Comparison of ENCODE assay signal across 8 cellular contexts in the genomic region with DNA sequence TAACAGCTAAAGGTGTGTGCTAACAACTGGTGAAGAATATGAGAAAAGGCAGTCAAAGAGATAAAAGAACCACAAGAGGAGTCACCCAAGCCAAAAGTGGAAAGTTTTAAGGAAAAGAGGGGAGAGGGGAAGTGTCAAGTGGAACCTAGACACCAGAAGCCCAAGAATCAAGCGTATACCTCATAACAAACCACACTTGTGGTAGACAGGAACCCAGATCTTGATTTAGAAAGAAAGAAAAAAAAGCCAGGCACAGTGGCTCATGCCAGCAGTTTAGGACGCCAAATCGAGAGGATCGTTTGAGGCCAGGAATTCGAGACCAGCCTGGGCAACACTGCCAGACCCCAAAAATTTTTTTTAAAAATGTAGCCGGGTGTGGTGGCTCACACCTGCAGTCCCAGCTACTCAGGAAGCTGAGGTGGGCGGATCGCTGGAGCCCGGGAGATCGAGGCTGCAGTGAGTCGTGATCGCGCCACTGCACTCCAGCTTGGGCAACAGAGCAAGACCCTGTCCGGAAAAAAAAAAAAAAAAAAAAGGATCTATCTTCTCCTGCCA. TPM values are rescaled to one million over a fixed set of nuclear protein-coding genes. Genes with fewer than 3 reads are reported as not detected.
DNase-seq lines count a peak whose midpoint lies in the region; ATAC-seq and TF ChIP-seq lines count a peak whose summit lies in the region.

No MANE protein-coding gene starts in this region.

- H3K4me3 Mint-ChIP-seq in endodermal cell = peak overlapping the region; percentile 90

- ATAC-seq in GM19438 (IDR thresholded peaks at IDR 0.05; ENCODE audit: low read depth, unreplicated experiment) (peak; percentile 17), Panc1 (no peak), GM21360 (IDR thresholded peaks at IDR 0.05; ENCODE audit: unreplicated experiment) (no peak), GM18520 (IDR thresholded peaks at IDR 0.05; ENCODE audit: unreplicated experiment) (no peak)

- DNase-seq in Panc1 (ENCODE audit: low read depth, low spot score) (no peak), endodermal cell (no peak), trophoblast cell (no peak), middle frontal gyrus (ENCODE audit: extremely low spot score, low spot score) (no peak), COLO829 (ENCODE audit: low spot score) (no peak)

- no peaks in the 10 kb centered on the region for H3K9me3 Mint-ChIP-seq in endodermal cell

- H3K36me3 Mint-ChIP-seq in endodermal cell (ENCODE audit: low read depth) = peaks cover 16% of the 10 kb centered on the region

- peaks cover 20% of the 10 kb centered on the region for H3K79me2 ChIP-seq in trophoblast cell (ENCODE audit: control insufficient read depth, insufficient read depth, low read length, poor library complexity)

- H4K8ac ChIP-seq in trophoblast cell (ENCODE audit: low read depth, low read length) = no peak overlapping the region

- no peaks in the 10 kb centered on the region for H3K27me3 Mint-ChIP-seq in endodermal cell (ENCODE audit: insufficient read depth)

- peak overlapping the region; percentile 77 for H2AFZ ChIP-seq in trophoblast cell (ENCODE audit: insufficient read depth, low read length, poor library complexity)

- H3K9ac ChIP-seq in endodermal cell (ENCODE audit: extremely low read depth, low read length, poor library complexity, severe bottlenecking) (peak overlapping the region; percentile 87), trophoblast cell (ENCODE audit: low read length) (peak overlapping the region; percentile 75)

- H3K4ac ChIP-seq in trophoblast cell (ENCODE audit: low read depth, low read length) = peak overlapping the region; percentile 82

- no peak overlapping the region for H4K12ac ChIP-seq in trophoblast cell (ENCODE audit: low read depth, low read length)

- no peak overlapping the region for H3K18ac ChIP-seq in trophoblast cell (ENCODE audit: low read length)

- no peak overlapping the region for H2BK5ac ChIP-seq in trophoblast cell (ENCODE audit: low read depth, low read length, poor library complexity)

- H3K79me1 ChIP-seq in trophoblast cell (ENCODE audit: low read length) = peaks cover 6% of the 10 kb centered on the region

- no peaks in the 10 kb centered on the region for H3K9me3 ChIP-seq in Panc1 (ENCODE audit: control insufficient read depth, insufficient read depth, low read depth, low read length)
- H3K9me3 ChIP-seq in endodermal cell (ENCODE audit: control insufficient read depth, low read length) = no peaks in the 10 kb centered on the region
- no peaks in the 10 kb centered on the region for H3K9me3 ChIP-seq in trophoblast cell (ENCODE audit: insufficient read depth, low read depth, low read length)

- in situ Hi-C loops in Panc1 (cut with HindIII; ENCODE audit: low pct_unique_long_range_greater_than_20kb, low sequenced_read_pairs) = no loop called here

- TF ChIP-seq CTCF in Panc1 (IDR thresholded peaks at IDR 0.05) (no peak), endodermal cell (conservative IDR thresholded peaks at IDR 0.05) (no peak)

- peak overlapping the region; percentile 86 for H3K27ac ChIP-seq in Panc1 (ENCODE audit: low read length)
- no peak overlapping the region for H3K27ac ChIP-seq in endodermal cell (ENCODE audit: low read depth, low read length)
- H3K27ac ChIP-seq in trophoblast cell (ENCODE audit: low read depth, low read length) = no peak overlapping the region

- no peak overlapping the region for H2BK12ac ChIP-seq in trophoblast cell (ENCODE audit: low read length)

- H3K27me3 ChIP-seq in Panc1 (ENCODE audit: control insufficient read depth, insufficient read depth, low read length) = no peaks in the 10 kb centered on the region
- H3K27me3 ChIP-seq in endodermal cell (ENCODE audit: control insufficient read depth, insufficient read depth, low read length, poor library complexity, severe bottlenecking) = no peaks in the 10 kb centered on the region
- no peaks in the 10 kb centered on the region for H3K27me3 ChIP-seq in trophoblast cell (ENCODE audit: insufficient read depth, low read length)

- H3K27ac Mint-ChIP-seq in endodermal cell = peak overlapping the region; percentile 97

- H3K23ac ChIP-seq in trophoblast cell (ENCODE audit: low read length) = no peak overlapping the region

- peak overlapping the region; percentile 79 to 88 for H3K4me3 ChIP-seq in Panc1 (ENCODE audit: low read depth in 2 of 2, low read length in 2 of 2)
- peak overlapping the region; percentile 97 for H3K4me3 ChIP-seq in endodermal cell (ENCODE audit: low read length)
- peak overlapping the region; percentile 96 for H3K4me3 ChIP-seq in trophoblast cell (ENCODE audit: low read depth, low read length)

- no TSS peak for BruUV-seq in Panc1 (replicated peaks; lab: Mats Ljungman, UMichigan)

- no peak overlapping the region for H4K91ac ChIP-seq in trophoblast cell (ENCODE audit: low read depth, low read length)

- H3K4me1 ChIP-seq in Panc1 (ENCODE audit: control insufficient read depth, insufficient read depth, low read length) (peaks cover 13% of the 10 kb centered on the region), endodermal cell (ENCODE audit: control insufficient read depth, insufficient read depth, low read length) (no peaks in the 10 kb centered on the region), trophoblast cell (ENCODE audit: control insufficient read depth in 1 of 2, insufficient read depth in 2 of 2, low read length in 2 of 2) (peaks cover 7 to 12% of the 10 kb centered on the region in 2 experiments)

- intact Hi-C loops in Panc1 (cut with micrococcal nuclease; ENCODE audit: unreplicated experiment) = no loop called here

- peak overlapping the region; percentile 76 for H3K4me2 ChIP-seq in trophoblast cell (ENCODE audit: low read length)

- H2AK5ac ChIP-seq in trophoblast cell (ENCODE audit: low read length) = no peak overlapping the region

- WGBS in endodermal cell (ENCODE audit: insufficient coverage in 1 of 2, insufficient read length in 1 of 2), 2 experiments = 56 to 71% methylated on average over 10 to 13 of the region's 14 CpGs
- no CpG with 5 or more reads among the region's 14 CpGs for WGBS in trophoblast cell (ENCODE audit: extremely low coverage, insufficient coverage, insufficient read length)

- H3K14ac ChIP-seq in trophoblast cell (ENCODE audit: low read length) = peak overlapping the region; percentile 98

- CTCF ChIA-PET in Panc1 (lab: Charles Lee) = no interaction called here

- POLR2A ChIA-PET in Panc1 (lab: Charles Lee) = no interaction called here

- H3K4me1 Mint-ChIP-seq in endodermal cell = peaks cover 19% of the 10 kb centered on the region

- H2BK120ac ChIP-seq in trophoblast cell (ENCODE audit: insufficient read depth, low read length, poor library complexity) = no peak overlapping the region

- H3K36me3 ChIP-seq in Panc1 (ENCODE audit: control insufficient read depth, insufficient read depth, low read length) = no peaks in the 10 kb centered on the region; the same call in 1 of the 2 replicates
- peaks cover 21% of the 10 kb centered on the region for H3K36me3 ChIP-seq in endodermal cell (ENCODE audit: control insufficient read depth, insufficient read depth, low read length)
- peaks cover 2% of the 10 kb centered on the region in 2 experiments for H3K36me3 ChIP-seq in trophoblast cell (ENCODE audit: control insufficient read depth in 1 of 2, insufficient read depth in 2 of 2, low read length in 2 of 2)

RNA-seq across cellular contexts. Expression of a gene that starts 0.9 kb away (rescaled TPM):
- total RNA-seq in Panc1 (2021; ENCODE audit: unreplicated experiment) = 28.9 TPM
- polyA plus RNA-seq in Panc1 (2012; ENCODE audit: insufficient read length) = 31.0 TPM
- 10 to 100 TPM; 25.4 to 29.4 TPM for total RNA-seq in endodermal cell
- polyA plus RNA-seq in endodermal cell (2013, experiment 1 of 2) = 24.3 TPM
- polyA plus RNA-seq in endodermal cell (2013, experiment 2 of 2) = 23.4 TPM
- 33.8 and 37.0 TPM in 2 replicates for polyA plus RNA-seq in trophoblast cell (2013)

RNA-seq across cellular contexts. Expression of a gene that starts 38.2 kb away (rescaled TPM):
- total RNA-seq in Panc1 (2021; ENCODE audit: unreplicated experiment) = 200 TPM
- 252 TPM for polyA plus RNA-seq in Panc1 (2012; ENCODE audit: insufficient read length)
- total RNA-seq in endodermal cell = 100 to 1,000 TPM; 310 to 324 TPM
- 220 TPM for polyA plus RNA-seq in endodermal cell (2013, experiment 1 of 2)
- 226 TPM for polyA plus RNA-seq in endodermal cell (2013, experiment 2 of 2)
- polyA plus RNA-seq in trophoblast cell (2013) = 416 and 442 TPM in 2 replicates

RNA-seq across cellular contexts. Expression of a gene that starts 38.7 kb away (rescaled TPM):
- total RNA-seq in Panc1 (2021; ENCODE audit: unreplicated experiment) = 21.0 TPM
- 8.2 TPM for polyA plus RNA-seq in Panc1 (2012; ENCODE audit: insufficient read length)
- 10 to 100 TPM; 27.6 to 32.7 TPM for total RNA-seq in endodermal cell
- polyA plus RNA-seq in endodermal cell (2013, experiment 1 of 2) = 18.9 TPM
- 18.0 TPM for polyA plus RNA-seq in endodermal cell (2013, experiment 2 of 2)
- 11.4 and 11.5 TPM in 2 replicates for polyA plus RNA-seq in trophoblast cell (2013)

RNA-seq across cellular contexts. Expression of a gene that starts 43.6 kb away (rescaled TPM):
- total RNA-seq in Panc1 (2021; ENCODE audit: unreplicated experiment) (not detected), endodermal cell (not detected)
- not detected for polyA plus RNA-seq in Panc1 (2012; ENCODE audit: insufficient read length)
- not detected for polyA plus RNA-seq in endodermal cell (2013, experiment 1 of 2)
- polyA plus RNA-seq in endodermal cell (2013, experiment 2 of 2) = not detected
- polyA plus RNA-seq in trophoblast cell (2013) = not detected in 2 replicates
